Comparison of ENCODE assay signal across 31 cellular contexts in the genomic region with DNA sequence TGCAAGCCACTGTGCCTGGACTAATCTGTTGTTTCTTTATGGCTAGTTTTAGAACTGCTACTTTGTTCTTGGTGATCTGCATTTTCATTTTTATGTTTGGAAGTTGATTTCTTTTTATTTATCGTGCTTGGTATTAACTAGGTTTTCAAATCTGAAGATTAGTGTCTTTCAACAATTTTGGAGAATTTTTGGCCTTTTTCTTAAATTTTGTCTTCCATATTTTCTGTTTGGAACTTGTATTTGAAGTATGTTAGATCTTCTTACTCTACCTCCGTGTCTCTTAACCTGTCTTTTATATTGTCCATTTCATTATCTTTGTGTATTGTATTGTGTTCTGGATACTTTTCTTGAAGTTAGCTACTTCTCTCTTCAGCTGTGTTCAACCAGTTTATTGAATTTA.
"Had no signal": no experiment of that assay in that cellular context is flagged by ENCODE, and none has a peak within 500 bp of the region (broad histone marks: within the 10 kb centered on the region; RNA-seq: fewer than 3 reads in every experiment).

No MANE protein-coding gene starts in this region.

- H3K27ac ChIP-seq: adrenal gland, body of pancreas, brain microvascular endothelial cell, breast epithelium, VCaP had no signal

- DNase-seq: activated B cell treated with CpG ODN at 0.5 μM for 24 hours; activated CD4-positive, alpha-beta memory T cell treated with anti-CD3 and anti-CD28 coated beads for 36 hours; activated CD4-positive, alpha-beta T cell treated with anti-CD3 and anti-CD28 coated beads for 4 hours; activated CD4-positive, alpha-beta T cell treated with anti-CD3 and anti-CD28 coated beads, Interleukin-2, amount 10 ng/mL, durations not matched to agents 24 days and 14 days; activated CD4-positive, alpha-beta T cell treated with anti-CD3 and anti-CD28 coated beads, Interleukin-2, amount 50 U/mL, for 1 hour; activated CD4-positive, alpha-beta T cell treated with anti-CD3 and anti-CD28 coated beads, Interleukin-2, amount 50 U/mL, for 4 hours; activated CD4-positive, CD25-positive, alpha-beta regulatory T cell treated with anti-CD3 and anti-CD28 coated beads, Interleukin-2, amount 50 U/mL, for 72 hours; activated CD8-positive, alpha-beta memory T cell treated with anti-CD3 and anti-CD28 coated beads, Interleukin-2, amount 50 U/mL, for 4 hours; activated CD8-positive, alpha-beta T cell treated with anti-CD3 and anti-CD28 coated beads for 36 hours; activated effector memory CD4-positive, alpha-beta T cell treated with anti-CD3 and anti-CD28 coated beads, Interleukin-2, amount 50 U/mL, for 16 hours; activated gamma-delta T cell treated with Interleukin-2 at 50 U/mL for 16 hours; activated naive CD4-positive, alpha-beta T cell; activated naive CD4-positive, alpha-beta T cell treated with anti-CD3 and anti-CD28 coated beads for 36 hours; activated naive CD4-positive, alpha-beta T cell treated with anti-CD3 and anti-CD28 coated beads, Interleukin-2, amount 50 U/mL, for 16 hours; activated naive CD8-positive, alpha-beta T cell treated with anti-CD3 and anti-CD28 coated beads for 36 hours; activated T-cell treated with anti-CD3 and anti-CD28 coated beads, Interleukin-2, amount 50 U/mL, for 24 hours; activated T-cell treated with anti-CD3 and anti-CD28 coated beads, Interleukin-2, amount 50 U/mL, for 48 hours; adrenal gland; amniotic stem cell; aorta; body of pancreas; brain microvascular endothelial cell; central memory CD4-positive, alpha-beta T cell; T-helper 1 cell; T-helper 2 cell; T-helper 9 cell had no signal

- H3K4me3 ChIP-seq: adrenal gland, body of pancreas, breast epithelium had no signal

- ATAC-seq: activated CD8-positive, alpha-beta T cell treated with anti-CD3 and anti-CD28 coated beads for 36 hours; activated naive CD4-positive, alpha-beta T cell treated with anti-CD3 and anti-CD28 coated beads, Interleukin-2, amount 50 U/mL, for 72 hours; body of pancreas had no signal

- H3K36me3 ChIP-seq: adrenal gland, brain microvascular endothelial cell, breast epithelium had no signal

- H3K9me3 ChIP-seq: adrenal gland, body of pancreas, breast epithelium had no signal

- H3K27me3 ChIP-seq: adrenal gland, body of pancreas, brain microvascular endothelial cell, breast epithelium had no signal

- FAIRE-seq: astrocyte, TTC549 had no signal
